1 cellular context compared by ENCODE assay signal in genomic region chr1:202034683-202035462, GRCh38.
A peak's percentile ranks its signal among the peaks of the same experiment; 100 is the strongest.
TF ChIP-seq lines count a peak whose summit lies in the region.

No MANE protein-coding gene starts in this region.

TF ChIP-seq in HepG2, 621 proteins besides CTCF, POLR2A, EP300 and RAD21 (continued from another document and continues in another):
- peak in 1 of 2 experiments; percentile 64; a peak in 2 of 4 replicates for TF ChIP-seq ATF4 (CRISPR knock-in tag; IDR thresholded peaks at IDR 0.05)
- no peak for TF ChIP-seq ZSCAN22 (CRISPR knock-in tag; IDR thresholded peaks at IDR 0.05)
- no peak for TF ChIP-seq ZNF230 (CRISPR knock-in tag; IDR thresholded peaks at IDR 0.05)
- no peak for TF ChIP-seq CAMTA2 (CRISPR knock-in tag; IDR thresholded peaks at IDR 0.05; ENCODE audit: borderline replicate concordance)
- no peak for TF ChIP-seq THYN1 (CRISPR knock-in tag; IDR thresholded peaks at IDR 0.05; ENCODE audit: borderline replicate concordance, low read depth)
- TF ChIP-seq ZBTB8A (CRISPR knock-in tag; IDR thresholded peaks at IDR 0.05; ENCODE audit: borderline replicate concordance, low read depth), result no peak
- peak; percentile 79 for TF ChIP-seq CREM (IDR thresholded peaks at IDR 0.05)
- no peak for TF ChIP-seq CREM (CRISPR knock-in tag; IDR thresholded peaks at IDR 0.05)
- TF ChIP-seq THRA (CRISPR knock-in tag; IDR thresholded peaks at IDR 0.05; ENCODE audit: borderline replicate concordance), result peak; percentile 77; the same call in 1 of the 2 replicates
- TF ChIP-seq ZNF709 (CRISPR knock-in tag; IDR thresholded peaks at IDR 0.05), result no peak
- no peak for TF ChIP-seq CC2D1A (CRISPR knock-in tag; IDR thresholded peaks at IDR 0.05)
- TF ChIP-seq HMG20B (CRISPR knock-in tag; conservative IDR thresholded peaks at IDR 0.05), result no peak
- no peak for TF ChIP-seq MAFF (IDR thresholded peaks at IDR 0.05; ENCODE audit: low read depth, low read length)
- peak; percentile 95 for TF ChIP-seq ZBTB10 (CRISPR knock-in tag; IDR thresholded peaks at IDR 0.05; ENCODE audit: borderline replicate concordance)
- TF ChIP-seq ZSCAN30 (CRISPR knock-in tag; IDR thresholded peaks at IDR 0.05), result no peak
- TF ChIP-seq SRSF1 (optimal IDR thresholded peaks at IDR 0.05; ENCODE audit: low read depth, low read length), result no peak
- peak; percentile 51; the same call in 1 of the 2 replicates for TF ChIP-seq DPF2 (CRISPR knock-in tag; IDR thresholded peaks at IDR 0.05; ENCODE audit: borderline replicate concordance, low read depth)
- peak; percentile 18; the same call in 1 of the 2 replicates for TF ChIP-seq RERE (CRISPR knock-in tag; IDR thresholded peaks at IDR 0.05; ENCODE audit: low read depth)
- no peak for TF ChIP-seq SP2 (CRISPR knock-in tag; IDR thresholded peaks at IDR 0.05)
- TF ChIP-seq ZNF772 (CRISPR knock-in tag; IDR thresholded peaks at IDR 0.05), result 0 out of 2 replicates have a peak, but pooled peaks have one; percentile 48
- no peak for TF ChIP-seq ZNF512B (CRISPR knock-in tag; IDR thresholded peaks at IDR 0.05; ENCODE audit: borderline replicate concordance)
- no peak for TF ChIP-seq SATB2 (CRISPR knock-in tag; IDR thresholded peaks at IDR 0.05)
- peak; percentile 83 for TF ChIP-seq ZFY (CRISPR knock-in tag; IDR thresholded peaks at IDR 0.05)
- no peak for TF ChIP-seq ZNF10 (CRISPR knock-in tag; IDR thresholded peaks at IDR 0.05; ENCODE audit: borderline replicate concordance, low read depth)
- TF ChIP-seq SSRP1 (CRISPR knock-in tag; IDR thresholded peaks at IDR 0.05), result no peak
- no peak for TF ChIP-seq ZNF564 (CRISPR knock-in tag; IDR thresholded peaks at IDR 0.05)
- no peak for TF ChIP-seq MIXL1 (CRISPR knock-in tag; IDR thresholded peaks at IDR 0.05)
- no peak for TF ChIP-seq ZNF776 (CRISPR knock-in tag; IDR thresholded peaks at IDR 0.05)
- TF ChIP-seq SP4 (CRISPR knock-in tag; IDR thresholded peaks at IDR 0.05), result no peak
- TF ChIP-seq PHF8 (CRISPR knock-in tag; IDR thresholded peaks at IDR 0.05), result peak; percentile 52
- TF ChIP-seq DZIP1 (CRISPR knock-in tag; IDR thresholded peaks at IDR 0.05), result no peak
- TF ChIP-seq POLR2G (IDR thresholded peaks at IDR 0.05; ENCODE audit: low read depth, low read length), result peak; percentile 65
- peak; percentile 55; the same call in 1 of the 2 replicates for TF ChIP-seq RXRA (CRISPR knock-in tag; IDR thresholded peaks at IDR 0.05)
- no peak for TF ChIP-seq SMYD3 (CRISPR knock-in tag; IDR thresholded peaks at IDR 0.05)
- TF ChIP-seq GATAD2A (CRISPR knock-in tag; IDR thresholded peaks at IDR 0.05), result peak; percentile 64
- peak; percentile 79; the same call in 1 of the 2 replicates for TF ChIP-seq CEBPB (IDR thresholded peaks at IDR 0.05; ENCODE audit: borderline replicate concordance, low read depth, low read length)
- TF ChIP-seq SIX1 (CRISPR knock-in tag; IDR thresholded peaks at IDR 0.05; ENCODE audit: borderline replicate concordance), result no peak
- no peak for TF ChIP-seq IKZF1 (IDR thresholded peaks at IDR 0.05)
- TF ChIP-seq ZNF569 (CRISPR knock-in tag; IDR thresholded peaks at IDR 0.05; ENCODE audit: borderline replicate concordance), result no peak
- no peak for TF ChIP-seq PHB2 (IDR thresholded peaks at IDR 0.05; ENCODE audit: partially characterized antibody)
- TF ChIP-seq NR2F6 (IDR thresholded peaks at IDR 0.05), result no peak
- peak; percentile 42; the same call in 1 of the 2 replicates for TF ChIP-seq NR2F6 (CRISPR knock-in tag; IDR thresholded peaks at IDR 0.05)
- no peak for TF ChIP-seq GMEB1 (CRISPR knock-in tag; IDR thresholded peaks at IDR 0.05; ENCODE audit: borderline replicate concordance)
- no peak for TF ChIP-seq ZNF296 (CRISPR knock-in tag; conservative IDR thresholded peaks at IDR 0.05)
- TF ChIP-seq SIN3B (IDR thresholded peaks at IDR 0.05; ENCODE audit: low read length), result no peak
- no peak for TF ChIP-seq ZSCAN12 (CRISPR knock-in tag; IDR thresholded peaks at IDR 0.05)
- no peak for TF ChIP-seq E2F1 (CRISPR knock-in tag; IDR thresholded peaks at IDR 0.05)
- TF ChIP-seq FIP1L1 (IDR thresholded peaks at IDR 0.05; ENCODE audit: borderline replicate concordance, insufficient read depth, low read depth, low read length), result no peak
